In the genomic region with DNA sequence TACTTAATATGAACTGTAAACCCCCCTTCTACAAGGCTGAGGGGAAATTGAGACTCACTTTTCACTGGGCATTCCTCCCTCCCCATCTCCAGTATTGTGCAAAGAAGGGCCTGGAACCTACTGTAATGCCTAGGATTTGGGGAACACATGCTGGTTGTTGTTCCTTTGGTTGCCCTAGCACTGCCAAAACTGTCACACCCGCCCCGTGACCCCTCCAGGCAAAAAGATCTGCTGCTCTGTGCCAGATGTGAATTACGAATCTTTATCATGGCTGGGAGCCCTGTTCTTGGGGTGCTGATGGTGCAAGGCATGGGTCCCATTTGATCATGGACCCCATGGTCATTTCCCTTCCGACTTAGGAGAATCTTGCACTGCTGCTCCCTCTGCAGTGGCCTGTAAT, we compare ENCODE assay signal across 12 cellular contexts.
A peak's percentile ranks its signal among the peaks of the same experiment; 100 is the strongest.
DNase-seq lines count a peak whose midpoint lies in the region; ATAC-seq and TF ChIP-seq lines count a peak whose summit lies in the region.
"Had no signal": no experiment of that assay in that cellular context is flagged by ENCODE, and none has a peak within 500 bp of the region (broad histone marks: within the 10 kb centered on the region; RNA-seq: fewer than 3 reads in every experiment).

No MANE protein-coding gene starts in this region.

- H3K27me3 Mint-ChIP-seq in GM23338 (ENCODE audit: insufficient read depth, low read depth, poor library complexity) (peaks cover 5% of the 10 kb centered on the region), activated B cell treated with CpG ODN at 0.5 μM for 24 hours (no peaks in the 10 kb centered on the region)
- no peaks in the 10 kb centered on the region for H3K27me3 Mint-ChIP-seq in stimulated activated memory B cell treated with anti-CD40 and anti-IgM and Interleukin-4, amounts not matched to agents 10 μg/mL and 1 μg/mL and 100 μg/mL, for 72 hours

- H3K36me3 Mint-ChIP-seq in GM23338 (ENCODE audit: low read depth) (peaks cover 44% of the 10 kb centered on the region), activated B cell treated with CpG ODN at 0.5 μM for 24 hours (ENCODE audit: low read depth) (peaks cover 3% of the 10 kb centered on the region)
- peaks cover 3% of the 10 kb centered on the region for H3K36me3 Mint-ChIP-seq in stimulated activated memory B cell treated with anti-CD40 and anti-IgM and Interleukin-4, amounts not matched to agents 10 μg/mL and 1 μg/mL and 100 μg/mL, for 72 hours

- no peaks in the 10 kb centered on the region for H3K9me2 ChIP-seq in GM23338 (ENCODE audit: insufficient read depth)

- no peak for ATAC-seq in GM23338
- no peak for ATAC-seq in activated B cell treated with CpG ODN at 0.5 μM for 24 hours (ENCODE audit: low read depth)
- ATAC-seq in heart right ventricle, result peak in 1 of 8 donors; percentile 10
- no peak for ATAC-seq in stimulated activated memory B cell treated with anti-CD40 and anti-IgM and Interleukin-4, amounts not matched to agents 10 μg/mL and 1 μg/mL and 100 μg/mL, for 72 hours
- no peak for ATAC-seq in GM18907 (IDR thresholded peaks at IDR 0.05; ENCODE audit: unreplicated experiment)
- no peak for ATAC-seq in HG02840 (IDR thresholded peaks at IDR 0.05; ENCODE audit: low FRiP score, unreplicated experiment)

- no peak overlapping the region for H3K4me3 Mint-ChIP-seq in GM23338
- H3K4me3 Mint-ChIP-seq in activated B cell treated with CpG ODN at 0.5 μM for 24 hours, result peak overlapping the region; percentile 58
- H3K4me3 Mint-ChIP-seq in stimulated activated memory B cell treated with anti-CD40 and anti-IgM and Interleukin-4, amounts not matched to agents 10 μg/mL and 1 μg/mL and 100 μg/mL, for 72 hours, result peak overlapping the region; percentile 7
- H3K4me3 Mint-ChIP-seq: neural crest cell had no signal

- H3K27ac Mint-ChIP-seq in GM23338, result peak overlapping the region; percentile 69; the same call in 1 of the 2 replicates
- H3K27ac Mint-ChIP-seq in activated B cell treated with CpG ODN at 0.5 μM for 24 hours, result peak overlapping the region; percentile 97
- peak overlapping the region; percentile 96 for H3K27ac Mint-ChIP-seq in stimulated activated memory B cell treated with anti-CD40 and anti-IgM and Interleukin-4, amounts not matched to agents 10 μg/mL and 1 μg/mL and 100 μg/mL, for 72 hours

- intact Hi-C loops in activated B cell treated with CpG ODN at 0.5 μM for 24 hours (cut with micrococcal nuclease) (loop anchor here (1.0 to 5.0 kb wide), 11 partner anchors 12 to 782 kb away; a partner anchor contains a TSS), heart right ventricle (cut with DNase I) (loop anchor here in 5 of 10 donors (5.0 to 10.0 kb wide), 3 partner anchors 96 to 124 kb away; a partner anchor contains a TSS)

- H3K27me3 ChIP-seq in GM23338 (ENCODE audit: insufficient read depth) (no peaks in the 10 kb centered on the region), heart right ventricle (no peaks in the 10 kb centered on the region)
- no peaks in the 10 kb centered on the region for H3K27me3 ChIP-seq in effector memory CD4-positive, alpha-beta T cell (replicated peaks; ENCODE audit: control insufficient read depth, insufficient read depth, low read length, poor library complexity, severe bottlenecking)
- H3K27me3 ChIP-seq: body of pancreas had no signal

- no peaks in the 10 kb centered on the region for H3K9me3 Mint-ChIP-seq in GM23338
- peaks cover 2% of the 10 kb centered on the region for H3K9me3 Mint-ChIP-seq in activated B cell treated with CpG ODN at 0.5 μM for 24 hours
- no peaks in the 10 kb centered on the region for H3K9me3 Mint-ChIP-seq in stimulated activated memory B cell treated with anti-CD40 and anti-IgM and Interleukin-4, amounts not matched to agents 10 μg/mL and 1 μg/mL and 100 μg/mL, for 72 hours
- H3K9me3 Mint-ChIP-seq: neural crest cell had no signal

- H3K79me2 ChIP-seq in GM23338 (replicated peaks; ENCODE audit: insufficient read depth), result no peaks in the 10 kb centered on the region

- WGBS in heart right ventricle, 2 donors, result 79 to 82% methylated on average over 4 of the region's 4 CpGs

- POLR2A ChIA-PET in activated B cell treated with CpG ODN at 0.5 μM for 24 hours (lab: Charles Lee), result interaction anchor here (5.1 to 7.7 kb wide), 2 partner anchors 30 to 94 kb away, joined by 23 to 150 read pairs; a partner anchor contains a TSS

- H3K36me3 ChIP-seq in GM23338 (ENCODE audit: insufficient read depth) (no peaks in the 10 kb centered on the region; the same call in 1 of the 2 replicates), heart right ventricle (no peaks in the 10 kb centered on the region)
- no peaks in the 10 kb centered on the region for H3K36me3 ChIP-seq in effector memory CD4-positive, alpha-beta T cell (ENCODE audit: control insufficient read depth, insufficient read depth, low read length)

- CTCF ChIA-PET in activated B cell treated with CpG ODN at 0.5 μM for 24 hours (lab: Charles Lee), result interaction anchor here (1.1 to 1.7 kb wide), 2 partner anchors 25 to 99 kb away, joined by 3 read pairs; no protein-coding TSS in a partner anchor

- H3K4me1 Mint-ChIP-seq in GM23338, result peaks cover 39% of the 10 kb centered on the region
- H3K4me1 Mint-ChIP-seq in activated B cell treated with CpG ODN at 0.5 μM for 24 hours, result peaks cover 78% of the 10 kb centered on the region
- H3K4me1 Mint-ChIP-seq in stimulated activated memory B cell treated with anti-CD40 and anti-IgM and Interleukin-4, amounts not matched to agents 10 μg/mL and 1 μg/mL and 100 μg/mL, for 72 hours, result peaks cover 67% of the 10 kb centered on the region

- DNase-seq in GM23338 (ENCODE audit: low spot score) (no peak), activated B cell treated with CpG ODN at 0.5 μM for 24 hours (no peak), heart right ventricle (no peak), NCI-H2107 treated with DMSO at 0.1 percent for 48 hours (lab: John Stamatoyannopoulos, UW; ENCODE audit: unreplicated experiment) (no peak)
- no peak for DNase-seq in effector memory CD4-positive, alpha-beta T cell
- DNase-seq: NK-92 treated with Interleukin-12 subunit alpha and Interleukin-12 subunit beta, amount 100 ng/mL, for 24 hours had no signal

- H3K27ac ChIP-seq in GM23338 (ENCODE audit: low read depth) (no peak overlapping the region), heart right ventricle (peak overlapping the region in 9 of 10 donors; percentile 47 to 88 (median 75))
- no peak overlapping the region for H3K27ac ChIP-seq in effector memory CD4-positive, alpha-beta T cell (ENCODE audit: insufficient read depth, low read length, poor library complexity, severe bottlenecking)
- H3K27ac ChIP-seq: body of pancreas had no signal

- TF ChIP-seq CTCF in GM23338 (conservative IDR thresholded peaks at IDR 0.05; ENCODE audit: low read depth in 2 of 2) (no peak), activated B cell treated with CpG ODN at 0.5 μM for 24 hours (IDR thresholded peaks at IDR 0.05) (no peak), heart right ventricle (IDR thresholded peaks at IDR 0.05) (no peak)

- no peaks in the 10 kb centered on the region for H3K9me3 ChIP-seq in heart right ventricle
- H3K9me3 ChIP-seq in effector memory CD4-positive, alpha-beta T cell (ENCODE audit: control insufficient read depth, low read length), result no peaks in the 10 kb centered on the region
- H3K9me3 ChIP-seq: body of pancreas had no signal

- H4K20me1 ChIP-seq in GM23338 (replicated peaks; ENCODE audit: insufficient read depth), result no peaks in the 10 kb centered on the region

- no peak overlapping the region for H3K4me2 ChIP-seq in GM23338

- peaks cover 19% of the 10 kb centered on the region for H3K4me1 ChIP-seq in GM23338 (ENCODE audit: insufficient read depth)
- peaks cover 9 to 69% (median 49%) of the 10 kb centered on the region in 9 donors for H3K4me1 ChIP-seq in heart right ventricle
- H3K4me1 ChIP-seq in effector memory CD4-positive, alpha-beta T cell (ENCODE audit: control insufficient read depth, insufficient read depth, low read length, poor library complexity, severe bottlenecking), result peaks cover 6% of the 10 kb centered on the region

- no peak overlapping the region for H3K4me3 ChIP-seq in GM23338
- no peak overlapping the region for H3K4me3 ChIP-seq in heart right ventricle
- no peak overlapping the region for H3K4me3 ChIP-seq in effector memory CD4-positive, alpha-beta T cell (ENCODE audit: insufficient read depth, low read depth, low read length, poor library complexity, severe bottlenecking)
- H3K4me3 ChIP-seq: body of pancreas, K562 had no signal

- 0 out of 2 replicates have a peak, but pooled peaks cover 4% of the 10 kb centered on the region for H3F3A ChIP-seq in GM23338 (replicated peaks; ENCODE audit: low read depth)

- H2AFZ ChIP-seq in GM23338, result no peak overlapping the region

TF ChIP-seq in GM23338, 12 proteins besides CTCF, POLR2A, EP300 and RAD21:
- no peak for TF ChIP-seq CREB1 (CRISPR knock-in tag; IDR thresholded peaks at IDR 0.05; ENCODE audit: low read depth)

Comparison
In these comparisons a context has a peak if more than half of its experiments do, and no peak if none do; other contexts are left out.
1. H3K27ac ChIP-seq: peak in heart right ventricle (9 of 10); none in GM23338 (single experiment) and effector memory CD4-positive, alpha-beta T cell (single experiment).
2. Peak in every context shown above with its lines, with median percentiles within 50 percentile points of each other: H3K27ac Mint-ChIP-seq.